In genomic region chr6:31972709-31973350, GRCh38 we compare ENCODE assay signal across 7 cellular contexts. TPM values are rescaled to one million over a fixed set of nuclear protein-coding genes. Genes with fewer than 3 reads are reported as not detected.
DNase-seq lines count a peak whose midpoint lies in the region; ATAC-seq and TF ChIP-seq lines count a peak whose summit lies in the region.
"Had no signal": no experiment of that assay in that cellular context is flagged by ENCODE, and none has a peak within 500 bp of the region (broad histone marks: within the 10 kb centered on the region; RNA-seq: fewer than 3 reads in every experiment).

No MANE protein-coding gene starts in this region.

- no peaks in the 10 kb centered on the region for H3K9me3 Mint-ChIP-seq in CD8-positive, alpha-beta memory T cell

- CTCF ChIA-PET in CD8-positive, alpha-beta memory T cell (lab: Charles Lee), result interaction anchor here (1.2 to 1.4 kb wide), 2 partner anchors 20 to 22 kb away, joined by 3 to 6 read pairs; no protein-coding TSS in a partner anchor

- POLR2A ChIA-PET in CD8-positive, alpha-beta memory T cell (lab: Charles Lee), result interaction anchor here (0.7 to 6.3 kb wide), 5 partner anchors 15 to 312 kb away, joined by 3 to 71 read pairs (median 3); partner anchors contain the start of genes ABHD16A, C6orf47, HSPA1A and HSPA1L

- H3K4me1 ChIP-seq in CD8-positive, alpha-beta memory T cell (ENCODE audit: insufficient read depth, low read length), result peaks cover 30% of the 10 kb centered on the region
- H3K4me1 ChIP-seq in right atrium auricular region (peaks cover 0 to 34% of the 10 kb centered on the region in 2 donors), upper lobe of left lung (peaks cover 24 to 47% (median 30%) of the 10 kb centered on the region in 4 donors)

- peak overlapping the region; percentile 93 for H3K4me3 ChIP-seq in CD8-positive, alpha-beta memory T cell (ENCODE audit: low read length)
- peak overlapping the region; percentile 89 for H3K4me3 ChIP-seq in SK-N-MC
- peak overlapping the region; percentile 80 to 82 for H3K4me3 ChIP-seq in right atrium auricular region
- peak overlapping the region; percentile 55 to 88 (median 82) for H3K4me3 ChIP-seq in upper lobe of left lung

- peaks cover 0 to 47% (median 7%) of the 10 kb centered on the region in 3 donors for H3K36me3 Mint-ChIP-seq in CD8-positive, alpha-beta memory T cell

- ATAC-seq in upper lobe of left lung (ENCODE audit: low FRiP score in 2 of 2) (peak in 1 of 2 donors; percentile 55), GM19452 (IDR thresholded peaks at IDR 0.05; ENCODE audit: unreplicated experiment) (no peak)

- H3K27me3 Mint-ChIP-seq in CD8-positive, alpha-beta memory T cell, result peaks cover 0 to 10% of the 10 kb centered on the region in 2 donors

- H3K27ac ChIP-seq in CD8-positive, alpha-beta memory T cell (ENCODE audit: low read depth, low read length), result peak overlapping the region; percentile 100
- H3K27ac ChIP-seq in SK-N-MC, result peak overlapping the region; percentile 89
- H3K27ac ChIP-seq in right atrium auricular region, result peak overlapping the region; percentile 96 to 98
- H3K27ac ChIP-seq in upper lobe of left lung, result peak overlapping the region; percentile 96 to 99 (median 97)

- H3K27ac Mint-ChIP-seq in CD8-positive, alpha-beta memory T cell, result peak overlapping the region; percentile 100

- peaks cover 34 to 49% (median 43%) of the 10 kb centered on the region in 3 donors for H3K4me1 Mint-ChIP-seq in CD8-positive, alpha-beta memory T cell

- no peak for TF ChIP-seq EP300 in upper lobe of left lung (IDR thresholded peaks at IDR 0.05)

- H3K36me3 ChIP-seq in CD8-positive, alpha-beta memory T cell (ENCODE audit: insufficient read depth, low read length), result peaks cover 14% of the 10 kb centered on the region
- H3K36me3 ChIP-seq in SK-N-MC (ENCODE audit: insufficient read depth, low read length), result peaks cover 21% of the 10 kb centered on the region; the same call in 1 of the 2 replicates
- peaks cover 28% of the 10 kb centered on the region for H3K36me3 ChIP-seq in right atrium auricular region
- H3K36me3 ChIP-seq in upper lobe of left lung, result peaks cover 13 to 34% (median 25%) of the 10 kb centered on the region in 4 donors

- no peaks in the 10 kb centered on the region for H3K27me3 ChIP-seq in CD8-positive, alpha-beta memory T cell (ENCODE audit: insufficient read depth, low read length, poor library complexity, severe bottlenecking)
- no peaks in the 10 kb centered on the region for H3K27me3 ChIP-seq in right atrium auricular region
- H3K27me3 ChIP-seq in upper lobe of left lung, result no peaks in the 10 kb centered on the region

- no peaks in the 10 kb centered on the region for H3K9me3 ChIP-seq in CD8-positive, alpha-beta memory T cell (ENCODE audit: low read length)
- no peaks in the 10 kb centered on the region for H3K9me3 ChIP-seq in SK-N-MC (ENCODE audit: low read depth, low read length)
- no peaks in the 10 kb centered on the region for H3K9me3 ChIP-seq in right atrium auricular region
- no peaks in the 10 kb centered on the region for H3K9me3 ChIP-seq in upper lobe of left lung

- TF ChIP-seq CTCF in right atrium auricular region (IDR thresholded peaks at IDR 0.05), result no peak
- TF ChIP-seq CTCF in upper lobe of left lung (IDR thresholded peaks at IDR 0.05), result no peak

- peak overlapping the region; percentile 89 for H3K9ac ChIP-seq in SK-N-MC (ENCODE audit: insufficient read length)

- no peak for DNase-seq in CD8-positive, alpha-beta memory T cell
- no peak for DNase-seq in SK-N-MC (ENCODE audit: low read depth, low spot score)
- no peak for DNase-seq in right atrium auricular region (ENCODE audit: low spot score)
- DNase-seq in upper lobe of left lung, result no peak
- no peak for DNase-seq in NOMO-1 treated with dmso at 0.1 percent for 144 hours (lab: John Stamatoyannopoulos, UW; ENCODE audit: unreplicated experiment)

- TF ChIP-seq POLR2A in upper lobe of left lung (IDR thresholded peaks at IDR 0.05), result no peak

- peak overlapping the region; percentile 97 to 99 (median 98) for H3K4me3 Mint-ChIP-seq in CD8-positive, alpha-beta memory T cell

- 11 to 12% methylated on average over 13 to 14 of the region's 19 CpGs for WGBS in upper lobe of left lung, 2 donors

RNA-seq across cellular contexts. Expression of gene DXO, which starts 0.9 kb away (rescaled TPM):
- total RNA-seq in CD8-positive, alpha-beta memory T cell, result 10 to 100 TPM; 13.8 to 15.8 TPM
- 16.8 TPM for polyA plus RNA-seq in CD8-positive, alpha-beta memory T cell
- total RNA-seq in right atrium auricular region (10 to 100 TPM; 12.1 to 14.1 TPM), upper lobe of left lung (10 to 100 TPM; 14.1 to 40.9 (median 19.3) TPM)

RNA-seq across cellular contexts. Expression of gene C4A, which starts 9.0 kb away (rescaled TPM):
- total RNA-seq in CD8-positive, alpha-beta memory T cell, result 1 to 10 TPM; 3.3 to 3.4 TPM
- polyA plus RNA-seq in CD8-positive, alpha-beta memory T cell, result 0.40 TPM
- total RNA-seq in right atrium auricular region (100 to 1,000 TPM; 152 to 175 TPM), upper lobe of left lung (100 to 1,000 TPM in 4 of 6 donors, 10 to 100 TPM in 2; 89.8 to 217 (median 139) TPM)

RNA-seq across cellular contexts. Expression of gene SKIC2, which starts 13.9 kb away (rescaled TPM):
- 100 to 1,000 TPM; 110 to 114 TPM for total RNA-seq in CD8-positive, alpha-beta memory T cell
- polyA plus RNA-seq in CD8-positive, alpha-beta memory T cell, result 21.1 TPM
- total RNA-seq in right atrium auricular region (10 to 100 TPM; 18.7 to 31.6 TPM), upper lobe of left lung (100 to 1,000 TPM in 1 of 6 donors, 10 to 100 TPM in 5; 27.7 to 172 (median 58.6) TPM)

RNA-seq across cellular contexts. Expression of gene NELFE, which starts 14.1 kb away (rescaled TPM):
- 10 to 100 TPM; 86.1 to 90.6 TPM for total RNA-seq in CD8-positive, alpha-beta memory T cell
- polyA plus RNA-seq in CD8-positive, alpha-beta memory T cell, result 79.6 TPM
- total RNA-seq in right atrium auricular region (10 to 100 TPM; 40.0 to 81.7 TPM), upper lobe of left lung (10 to 100 TPM; 42.8 to 84.2 (median 63.0) TPM)

RNA-seq across cellular contexts. Expression of gene CFB, which starts 26.9 kb away (rescaled TPM):
- total RNA-seq in CD8-positive, alpha-beta memory T cell, result under 1 TPM; 0.31 to 0.40 TPM
- 0.83 TPM for polyA plus RNA-seq in CD8-positive, alpha-beta memory T cell
- total RNA-seq in right atrium auricular region (100 to 1,000 TPM in 1 of 2 donors, 10 to 100 TPM in 1; 65.5 to 126 TPM), upper lobe of left lung (100 to 1,000 TPM in 1 of 6 donors, 10 to 100 TPM in 5; 15.0 to 199 (median 58.1) TPM)
- total RNA-seq: SK-MEL-5 had no signal

Comparison
In these comparisons a context has a peak if more than half of its experiments do, and no peak if none do; other contexts are left out.
1. RNA of gene C4A, which starts 9.0 kb away (total RNA-seq): 152 to 175 TPM in right atrium auricular region and 89.8 to 217 TPM in upper lobe of left lung; 3.3 to 3.4 TPM in CD8-positive, alpha-beta memory T cell; every median in the first group is over 10 times any median in the second.
2. Peak in every context shown above with its lines, with median percentiles within 50 percentile points of each other: H3K27ac ChIP-seq and H3K4me3 ChIP-seq.